In genomic region chr6:149445095-149445466, GRCh38 we compare ENCODE assay signal across 1 cellular context.
TF ChIP-seq lines count a peak whose summit lies in the region.

No MANE protein-coding gene starts in this region.

TF ChIP-seq in SK-N-SH, 30 proteins besides CTCF, POLR2A, EP300 and RAD21 (continued from another document):
- no peak for TF ChIP-seq MAX (IDR thresholded peaks at IDR 0.05; ENCODE audit: low read depth)
- no peak for TF ChIP-seq USF1 (IDR thresholded peaks at IDR 0.05; ENCODE audit: borderline replicate concordance, low read depth)
